22 cellular contexts compared by ENCODE assay signal in the genomic region with DNA sequence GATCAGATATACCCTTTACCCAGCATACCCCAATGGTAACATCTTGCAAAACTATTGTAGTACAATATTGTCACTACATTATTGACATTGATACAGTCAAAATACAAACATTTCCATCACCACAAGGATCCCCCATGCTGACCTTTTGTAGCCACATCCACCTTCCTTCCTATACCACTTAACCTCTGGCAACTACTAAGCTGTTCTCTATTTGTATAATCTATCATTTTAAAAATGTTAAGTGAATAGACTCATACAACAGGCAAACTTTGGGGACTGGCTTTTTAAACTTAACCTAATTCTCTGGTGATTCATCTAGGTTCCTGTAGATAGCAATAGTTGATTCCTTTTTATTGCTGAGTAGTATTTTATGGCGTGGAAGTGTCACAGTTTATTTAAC. TPM values are rescaled to one million over a fixed set of nuclear protein-coding genes. Genes with fewer than 3 reads are reported as not detected.
A peak's percentile ranks its signal among the peaks of the same experiment; 100 is the strongest.
DNase-seq lines count a peak whose midpoint lies in the region; ATAC-seq and TF ChIP-seq lines count a peak whose summit lies in the region.
"Had no signal": no experiment of that assay in that cellular context is flagged by ENCODE, and none has a peak within 500 bp of the region (broad histone marks: within the 10 kb centered on the region; RNA-seq: fewer than 3 reads in every experiment).

No MANE protein-coding gene starts in this region.

- H3K4me3 Mint-ChIP-seq in stimulated activated naive CD8-positive, alpha-beta T cell treated with anti-CD3 and anti-CD28 coated beads, Interleukin-15, amount 100 ng/mL, for 72 hours, result no peak overlapping the region
- H3K4me3 Mint-ChIP-seq: CD4-positive, alpha-beta memory T cell had no signal

- H3K36me3 ChIP-seq in colonic mucosa, result no peaks in the 10 kb centered on the region
- no peaks in the 10 kb centered on the region for H3K36me3 ChIP-seq in mucosa of descending colon (ENCODE audit: low read depth)
- H3K36me3 ChIP-seq in psoas muscle (ENCODE audit: insufficient read depth in 1 of 2, low read depth in 1 of 2), result no peaks in the 10 kb centered on the region

- WGBS in psoas muscle, 3 donors, result 85 to 96% (median 89%) methylated on average over 1 of the region's 1 CpG

- H3K27ac Mint-ChIP-seq in stimulated activated naive CD8-positive, alpha-beta T cell treated with anti-CD3 and anti-CD28 coated beads, Interleukin-15, amount 100 ng/mL, for 72 hours, result no peak overlapping the region
- H3K27ac Mint-ChIP-seq: CD4-positive, alpha-beta memory T cell had no signal

- H3K9me3 ChIP-seq in colonic mucosa, result no peaks in the 10 kb centered on the region
- H3K9me3 ChIP-seq in mucosa of descending colon, result no peaks in the 10 kb centered on the region
- H3K9me3 ChIP-seq in psoas muscle, result no peaks in the 10 kb centered on the region

- peak overlapping the region; percentile 39 for H3K27ac ChIP-seq in colonic mucosa
- no peak overlapping the region for H3K27ac ChIP-seq in psoas muscle
- H3K27ac ChIP-seq: GM23248 had no signal

- H3K9ac ChIP-seq in colonic mucosa (ENCODE audit: low read depth in 2 of 2, low read length in 2 of 2), result no peak overlapping the region
- H3K9ac ChIP-seq: GM23248 had no signal

- intact Hi-C loops in colonic mucosa (cut with DNase I) (no loop called here), mucosa of descending colon (cut with DNase I, micrococcal nuclease) (no loop called here), psoas muscle (cut with DNase I) (no loop called here)

- H3K9me3 Mint-ChIP-seq in stimulated activated naive CD8-positive, alpha-beta T cell treated with anti-CD3 and anti-CD28 coated beads, Interleukin-15, amount 100 ng/mL, for 72 hours, result peaks cover 0 to 4% of the 10 kb centered on the region in 2 donors

- H3K27me3 ChIP-seq in colonic mucosa (no peaks in the 10 kb centered on the region), psoas muscle (ENCODE audit: insufficient read depth in 3 of 3, low read length in 2 of 3) (no peaks in the 10 kb centered on the region)

- peaks cover 10% of the 10 kb centered on the region for H3K4me1 Mint-ChIP-seq in stimulated activated naive CD8-positive, alpha-beta T cell treated with anti-CD3 and anti-CD28 coated beads, Interleukin-15, amount 100 ng/mL, for 72 hours
- H3K4me1 Mint-ChIP-seq: CD4-positive, alpha-beta memory T cell had no signal

- no peak for DNase-seq in colonic mucosa
- DNase-seq in mucosa of descending colon, result no peak
- no peak for DNase-seq in stimulated activated naive CD8-positive, alpha-beta T cell treated with anti-CD3 and anti-CD28 coated beads, Interleukin-15, amount 100 ng/mL, for 72 hours
- DNase-seq in effector CD4-positive, alpha-beta T cell, result no peak
- DNase-seq in inferior parietal cortex (ENCODE audit: extremely low spot score), result no peak
- no peak for DNase-seq in psoas muscle
- DNase-seq: C1 segment of cervical spinal cord; Calu3; CD4-positive, alpha-beta memory T cell; COR-L47; DMS53; DMS79 treated with DMSO at 0.1 percent for 48 hours; GF-D8; GM23248; H7; HCEC 1CT had no signal

- H3K27me3 Mint-ChIP-seq in stimulated activated naive CD8-positive, alpha-beta T cell treated with anti-CD3 and anti-CD28 coated beads, Interleukin-15, amount 100 ng/mL, for 72 hours, result no peaks in the 10 kb centered on the region

- peak; percentile 33 for ATAC-seq in mucosa of descending colon
- peak; percentile 52 for ATAC-seq in stimulated activated naive CD8-positive, alpha-beta T cell treated with anti-CD3 and anti-CD28 coated beads, Interleukin-15, amount 100 ng/mL, for 72 hours
- ATAC-seq in psoas muscle, result no peak

- H3K4me3 ChIP-seq in colonic mucosa (no peak overlapping the region), mucosa of descending colon (no peak overlapping the region), psoas muscle (no peak overlapping the region)
- H3K4me3 ChIP-seq: GM23248 had no signal

- H3K4me1 ChIP-seq in colonic mucosa, result no peaks in the 10 kb centered on the region
- peaks cover 7% of the 10 kb centered on the region for H3K4me1 ChIP-seq in mucosa of descending colon (ENCODE audit: low read depth)
- H3K4me1 ChIP-seq in psoas muscle, result no peaks in the 10 kb centered on the region

- TF ChIP-seq CTCF in colonic mucosa (IDR thresholded peaks at IDR 0.05), result no peak
- no peak for TF ChIP-seq CTCF in mucosa of descending colon (IDR thresholded peaks at IDR 0.05)
- no peak for TF ChIP-seq CTCF in psoas muscle (IDR thresholded peaks at IDR 0.05)

RNA-seq across cellular contexts. Expression of a gene that starts 29.6 kb away (rescaled TPM):
- total RNA-seq in colonic mucosa, result 10 to 100 TPM; 42.2 to 67.5 TPM
- total RNA-seq in mucosa of descending colon, result 10 to 100 TPM; 45.4 to 62.9 (median 50.9) TPM
- total RNA-seq in psoas muscle, result 10 to 100 TPM; 11.8 to 18.0 (median 13.5) TPM
- 10 to 100 TPM in 2 of 3 donors, 1 to 10 TPM in 1; 5.3 to 17.0 (median 14.6) TPM for polyA plus RNA-seq in psoas muscle

RNA-seq across cellular contexts. Expression of a gene that starts 44.5 kb away (rescaled TPM):
- total RNA-seq in colonic mucosa (100 to 1,000 TPM in 1 of 2 donors, 10 to 100 TPM in 1; 57.9 to 192 TPM), mucosa of descending colon (100 to 1,000 TPM in 2 of 3 donors, 10 to 100 TPM in 1; 98.2 to 276 (median 169) TPM), psoas muscle (not detected)
- polyA plus RNA-seq in psoas muscle, result under 1 TPM in 1 of 3 donors, not detected in 2; 0.04 TPM
- total RNA-seq: A172, A673, Daoy, G401, GM23248, H1, H7 had no signal
- polyA plus RNA-seq: BJ; CD4-positive, alpha-beta memory T cell; GM23248; H1 had no signal

Comparison
In these comparisons a context has a peak if more than half of its experiments do, and no peak if none do; other contexts are left out.
1. ATAC-seq: peak in mucosa of descending colon (single experiment) and stimulated activated naive CD8-positive, alpha-beta T cell treated with anti-CD3 and anti-CD28 coated beads, Interleukin-15, amount 100 ng/mL, for 72 hours (single experiment); none in psoas muscle (0 of 4).
2. RNA of a gene that starts 44.5 kb away (total RNA-seq): 57.9 to 192 TPM in colonic mucosa and 98.2 to 276 TPM in mucosa of descending colon; not detected in psoas muscle; every median in the first group is over 10 times any median in the second.